In the genomic region with DNA sequence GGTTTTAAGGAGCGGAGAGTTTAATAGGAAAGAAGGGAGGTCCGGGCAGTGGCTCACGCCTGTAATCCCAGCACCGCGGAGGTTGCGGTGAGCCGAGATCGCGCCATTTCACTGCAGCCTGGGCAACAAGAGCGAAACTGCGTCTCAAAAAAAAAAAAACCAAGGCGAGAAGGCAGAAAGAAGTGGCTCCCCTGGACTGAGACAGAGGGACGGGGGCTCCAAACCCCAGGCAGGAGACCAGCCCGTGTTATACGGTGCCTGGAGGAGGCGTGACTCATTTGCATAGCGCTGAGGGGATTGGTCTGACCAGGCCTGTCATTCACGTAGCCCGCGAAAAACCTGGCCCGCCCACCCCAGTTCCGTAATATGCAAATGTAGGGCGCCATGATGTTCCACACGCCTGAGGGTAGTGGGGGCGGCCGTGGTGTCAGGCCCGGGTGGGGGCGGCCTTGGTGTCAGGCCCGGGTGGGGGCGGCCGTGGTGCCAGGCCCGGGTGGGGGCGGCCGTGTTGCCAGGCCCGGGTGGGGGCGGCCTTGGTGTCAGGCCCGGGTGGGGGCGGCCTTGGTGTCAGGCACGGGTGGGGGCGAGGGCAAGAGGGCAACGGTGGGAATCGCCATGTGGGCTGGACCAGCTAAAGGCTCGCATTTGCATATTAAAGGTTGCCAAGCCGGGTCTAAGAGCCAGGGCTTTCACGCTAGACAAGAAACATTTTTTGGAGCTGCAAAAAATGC, we compare ENCODE assay signal across 8 cellular contexts. TPM values are rescaled to one million over a fixed set of nuclear protein-coding genes. Genes with fewer than 3 reads are reported as not detected.
A peak's percentile ranks its signal among the peaks of the same experiment; 100 is the strongest.
DNase-seq lines count a peak whose midpoint lies in the region; ATAC-seq and TF ChIP-seq lines count a peak whose summit lies in the region.

No MANE protein-coding gene starts in this region.

- peak overlapping the region; percentile 97 for H3K27ac Mint-ChIP-seq in activated T-helper 2 cell treated with anti-CD3 and anti-CD28 coated beads, Interferon-gamma antibody, Interleukin-2, Interleukin-4, amounts not matched to agents 10 μg/mL and 5 μg/mL and 100 μg/mL, durations not matched to agents 14 hours and 24 hours and 36 hours
- H3K27ac Mint-ChIP-seq in glutamatergic neuron (ENCODE audit: unreplicated experiment): peak overlapping the region; percentile 68

- H3K36me3 Mint-ChIP-seq in activated T-helper 2 cell treated with anti-CD3 and anti-CD28 coated beads, Interferon-gamma antibody, Interleukin-2, Interleukin-4, amounts not matched to agents 10 μg/mL and 5 μg/mL and 100 μg/mL, durations not matched to agents 14 hours and 24 hours and 36 hours (ENCODE audit: low read depth): peaks cover 29% of the 10 kb centered on the region
- no peaks in the 10 kb centered on the region for H3K36me3 Mint-ChIP-seq in glutamatergic neuron (ENCODE audit: unreplicated experiment)

- H3K9me3 ChIP-seq in DND-41 (ENCODE audit: insufficient read depth, low read length, severe bottlenecking): no peaks in the 10 kb centered on the region

- peaks cover 15% of the 10 kb centered on the region for H3K4me1 Mint-ChIP-seq in activated T-helper 2 cell treated with anti-CD3 and anti-CD28 coated beads, Interferon-gamma antibody, Interleukin-2, Interleukin-4, amounts not matched to agents 10 μg/mL and 5 μg/mL and 100 μg/mL, durations not matched to agents 14 hours and 24 hours and 36 hours (ENCODE audit: low read depth)
- H3K4me1 Mint-ChIP-seq in glutamatergic neuron (ENCODE audit: low read depth, unreplicated experiment): no peaks in the 10 kb centered on the region

- peak overlapping the region; percentile 71 for H3K4me2 ChIP-seq in DND-41 (ENCODE audit: insufficient read depth, low read length)

- peak overlapping the region; percentile 88 for H2AFZ ChIP-seq in DND-41 (ENCODE audit: low read depth, low read length)

- peak overlapping the region; percentile 26 to 61; a peak in 3 of 4 replicates for H3K4me3 ChIP-seq in DND-41 (ENCODE audit: low read depth in 1 of 2, low read length in 2 of 2)

- ATAC-seq in DND-41 (ENCODE audit: insufficient read depth, low read depth) (peak; percentile 100), GM21786 (IDR thresholded peaks at IDR 0.05; ENCODE audit: unreplicated experiment) (peak; percentile 100)

- peak overlapping the region; percentile 91 for H3K27ac ChIP-seq in DND-41 (ENCODE audit: low read length)

- intact Hi-C loops in activated T-helper 2 cell treated with anti-CD3 and anti-CD28 coated beads, Interferon-gamma antibody, Interleukin-2, Interleukin-4, amounts not matched to agents 10 μg/mL and 5 μg/mL and 100 μg/mL, durations not matched to agents 14 hours and 24 hours and 36 hours (cut with micrococcal nuclease): loop anchor here (1.0 to 10.0 kb wide), 2 partner anchors 35 to 102 kb away; a partner anchor contains a TSS
- intact Hi-C loops in posterior cingulate gyrus (cut with DNase I): no loop called here

- H3K27me3 Mint-ChIP-seq in activated T-helper 2 cell treated with anti-CD3 and anti-CD28 coated beads, Interferon-gamma antibody, Interleukin-2, Interleukin-4, amounts not matched to agents 10 μg/mL and 5 μg/mL and 100 μg/mL, durations not matched to agents 14 hours and 24 hours and 36 hours (ENCODE audit: low read depth): no peaks in the 10 kb centered on the region
- H3K27me3 Mint-ChIP-seq in glutamatergic neuron (ENCODE audit: unreplicated experiment): peaks cover 5% of the 10 kb centered on the region

- peaks cover 28% of the 10 kb centered on the region for H3K4me1 ChIP-seq in DND-41 (ENCODE audit: insufficient read depth, low read length)

- peak overlapping the region; percentile 70 for H3K9ac ChIP-seq in DND-41 (ENCODE audit: low read depth, low read length)

- no peaks in the 10 kb centered on the region for H3K27me3 ChIP-seq in DND-41 (ENCODE audit: insufficient read depth, low read length, poor library complexity)

- peak overlapping the region; percentile 91 for H3K4me3 Mint-ChIP-seq in activated T-helper 2 cell treated with anti-CD3 and anti-CD28 coated beads, Interferon-gamma antibody, Interleukin-2, Interleukin-4, amounts not matched to agents 10 μg/mL and 5 μg/mL and 100 μg/mL, durations not matched to agents 14 hours and 24 hours and 36 hours (ENCODE audit: low read depth)
- peak overlapping the region; percentile 96 for H3K4me3 Mint-ChIP-seq in glutamatergic neuron (ENCODE audit: unreplicated experiment)

- H3K36me3 ChIP-seq in DND-41 (ENCODE audit: insufficient read depth, low read length): peaks cover 34% of the 10 kb centered on the region

- no peaks in the 10 kb centered on the region for H3K9me3 Mint-ChIP-seq in activated T-helper 2 cell treated with anti-CD3 and anti-CD28 coated beads, Interferon-gamma antibody, Interleukin-2, Interleukin-4, amounts not matched to agents 10 μg/mL and 5 μg/mL and 100 μg/mL, durations not matched to agents 14 hours and 24 hours and 36 hours
- H3K9me3 Mint-ChIP-seq in glutamatergic neuron (ENCODE audit: unreplicated experiment): peaks cover 12% of the 10 kb centered on the region

- 0 out of 2 replicates have a peak, but pooled peaks cover 5% of the 10 kb centered on the region for H4K20me1 ChIP-seq in DND-41 (ENCODE audit: insufficient read depth, low read length)

- H3K79me2 ChIP-seq in DND-41 (ENCODE audit: insufficient read depth, low read length): peaks cover 21% of the 10 kb centered on the region; the same call in 1 of the 2 replicates

- TF ChIP-seq CTCF in DND-41 (IDR thresholded peaks at IDR 0.05; ENCODE audit: borderline replicate concordance, extremely low read depth, low read length, poor library complexity, severe bottlenecking): no peak
- no peak for TF ChIP-seq CTCF in glutamatergic neuron (IDR thresholded peaks at IDR 0.05; ENCODE audit: partially characterized antibody, unreplicated experiment)

- DNase-seq in DND-41 (peak; percentile 96), M059J (ENCODE audit: low read depth) (peak; percentile 86), glutamatergic neuron (peak; percentile 89), posterior cingulate gyrus (peak; percentile 62 to 97 (median 88)), ureter (ENCODE audit: low spot score) (peak; percentile 91), SHP77 treated with DMSO at 0.1 percent for 48 hours (lab: John Stamatoyannopoulos, UW) (no peak)
- DNase-seq in activated T-helper 2 cell treated with anti-CD3 and anti-CD28 coated beads, Interferon-gamma antibody, Interleukin-2, Interleukin-4, amounts not matched to agents 10 μg/mL and 5 μg/mL and 100 μg/mL, durations not matched to agents 14 hours and 24 hours and 36 hours (ENCODE audit: low spot score): peak; percentile 87

RNA-seq across cellular contexts. Expression of a gene that starts 2.1 kb away (rescaled TPM):
- total RNA-seq in M059J (2014; rRNA removed; shearing (Covaris generic)): 3.4 and 14.0 TPM in 2 replicates
- total RNA-seq in activated T-helper 2 cell treated with anti-CD3 and anti-CD28 coated beads, Interferon-gamma antibody, Interleukin-2, Interleukin-4, amounts not matched to agents 10 μg/mL and 5 μg/mL and 100 μg/mL, durations not matched to agents 14 hours and 24 hours and 36 hours: 58.8 and 60.0 TPM in 2 replicates
- total RNA-seq in glutamatergic neuron (ENCODE audit: unreplicated experiment) (36.4 TPM), ureter (15.1 TPM)

RNA-seq across cellular contexts. Expression of a gene that starts 35.3 kb away (rescaled TPM):
- total RNA-seq in M059J (2014; rRNA removed; shearing (Covaris generic)): 19.9 and 24.5 TPM in 2 replicates
- 65.5 and 67.0 TPM in 2 replicates for total RNA-seq in activated T-helper 2 cell treated with anti-CD3 and anti-CD28 coated beads, Interferon-gamma antibody, Interleukin-2, Interleukin-4, amounts not matched to agents 10 μg/mL and 5 μg/mL and 100 μg/mL, durations not matched to agents 14 hours and 24 hours and 36 hours
- total RNA-seq in glutamatergic neuron (ENCODE audit: unreplicated experiment) (52.3 TPM), ureter (57.5 TPM)
